ENCODE assay signal across 8 cellular contexts in genomic region chr4:108620933-108621905, GRCh38. TPM values are rescaled to one million over a fixed set of nuclear protein-coding genes. Genes with fewer than 3 reads are reported as not detected.
DNase-seq lines count a peak whose midpoint lies in the region; ATAC-seq and TF ChIP-seq lines count a peak whose summit lies in the region.

No MANE protein-coding gene starts in this region.

- TF ChIP-seq CTCF in left lung (IDR thresholded peaks at IDR 0.05), result no peak
- no peak for TF ChIP-seq CTCF in transverse colon (IDR thresholded peaks at IDR 0.05)

- H3K27ac ChIP-seq in left lung, result peak overlapping the region; percentile 76 to 82
- peak overlapping the region; percentile 83 to 94 (median 88) for H3K27ac ChIP-seq in transverse colon

- no peak for TF ChIP-seq EP300 in transverse colon (IDR thresholded peaks at IDR 0.05; ENCODE audit: low read depth)

- peak overlapping the region; percentile 61 to 81 for H3K4me3 ChIP-seq in left lung
- H3K4me3 ChIP-seq in transverse colon, result peak overlapping the region; percentile 52 to 87 (median 72)

- TF ChIP-seq POLR2A in transverse colon (IDR thresholded peaks at IDR 0.05), result no peak

- no peaks in the 10 kb centered on the region for H3K27me3 ChIP-seq in left lung
- no peaks in the 10 kb centered on the region for H3K27me3 ChIP-seq in transverse colon

- WGBS in transverse colon (ENCODE audit: low coverage in 1 of 2), 2 donors, result 3 to 7% methylated on average over 14 to 23 of the region's 23 CpGs

- DNase-seq in EH (ENCODE audit: low read depth), result peak; percentile 36
- peak; percentile 12 for DNase-seq in amniotic epithelial cell (ENCODE audit: low read depth)
- DNase-seq in left lung, result no peak
- DNase-seq in transverse colon, result no peak
- DNase-seq in globus pallidus (ENCODE audit: low spot score), result no peak
- no peak for DNase-seq in amniotic stem cell (lab: John Stamatoyannopoulos, UW)

- H3K9me3 ChIP-seq in left lung (no peaks in the 10 kb centered on the region), transverse colon (no peaks in the 10 kb centered on the region)

- H3K36me3 ChIP-seq in left lung (peaks cover 0 to 45% of the 10 kb centered on the region in 2 donors), transverse colon (peaks cover 0 to 42% (median 18%) of the 10 kb centered on the region in 4 donors)

- ATAC-seq in HG03135 (IDR thresholded peaks at IDR 0.05; ENCODE audit: unreplicated experiment) (peak; percentile 12), left lung (no peak), HG02840 (IDR thresholded peaks at IDR 0.05; ENCODE audit: low FRiP score, unreplicated experiment) (no peak)

- H3K4me1 ChIP-seq in left lung (peaks cover 17 to 48% of the 10 kb centered on the region in 2 donors), transverse colon (peaks cover 0 to 40% (median 15%) of the 10 kb centered on the region in 4 donors)

- in situ Hi-C loops in transverse colon (cut with MboI; ENCODE audit: low pct_ligation_motif_present in 1 of 4, low pct_unique_long_range_greater_than_20kb in 1 of 4, low sequenced_read_pairs in 3 of 4), result no loop called here

- intact Hi-C loops in left lung (cut with DNase I), result no loop called here
- intact Hi-C loops in transverse colon (cut with DNase I; ENCODE audit: low total_unique reads), result no loop called here

RNA-seq across cellular contexts. Expression of gene RPL34, which starts 0.8 kb away (rescaled TPM):
- 100 to 1,000 TPM; 901 to 922 TPM for total RNA-seq in left lung
- 100 to 1,000 TPM; 232 to 594 (median 443) TPM for total RNA-seq in transverse colon

RNA-seq across cellular contexts. Expression of gene OSTC, which starts 29.2 kb away (rescaled TPM):
- total RNA-seq in left lung (100 to 1,000 TPM; 133 to 139 TPM), transverse colon (10 to 100 TPM; 45.4 to 56.5 (median 51.6) TPM)

Comparison
In these comparisons a context has a peak if more than half of its experiments do, and no peak if none do; other contexts are left out.
1. DNase-seq: peak in EH (single experiment) and amniotic epithelial cell (single experiment); none in left lung (0 of 2), transverse colon (single experiment), globus pallidus (single experiment) and amniotic stem cell (single experiment).